19 cellular contexts compared by ENCODE assay signal in genomic region chr3:126671521-126671920, GRCh38. TPM values are rescaled to one million over a fixed set of nuclear protein-coding genes. Genes with fewer than 3 reads are reported as not detected.
DNase-seq lines count a peak whose midpoint lies in the region; ATAC-seq, FAIRE-seq and TF ChIP-seq lines count a peak whose summit lies in the region.
"Had no signal": no experiment of that assay in that cellular context is flagged by ENCODE, and none has a peak within 500 bp of the region (broad histone marks: within the 10 kb centered on the region; RNA-seq: fewer than 3 reads in every experiment).

No MANE protein-coding gene starts in this region.

- H3K27me3 Mint-ChIP-seq in naive B cell = peaks cover 0 to 5% (median 4%) of the 10 kb centered on the region in 3 donors

- no peaks in the 10 kb centered on the region for H3K9me3 ChIP-seq in Karpas-422 (ENCODE audit: low read length)
- H3K9me3 ChIP-seq in small intestine (ENCODE audit: control insufficient read depth, low read depth) = no peaks in the 10 kb centered on the region
- H3K9me3 ChIP-seq: breast epithelium, SJSA1 had no signal

- no peaks in the 10 kb centered on the region for H4K20me1 ChIP-seq in Karpas-422 (ENCODE audit: insufficient read depth, low read depth, low read length)

- WGBS in small intestine, 3 donors = 36 to 55% (median 38%) methylated on average over 1 of the region's 1 CpG

- H3K27me3 ChIP-seq in Karpas-422 (ENCODE audit: low read length) = no peaks in the 10 kb centered on the region
- H3K27me3 ChIP-seq in small intestine (ENCODE audit: control insufficient read depth in 2 of 2, insufficient read depth in 2 of 2, low read length in 2 of 2) = no peaks in the 10 kb centered on the region
- H3K27me3 ChIP-seq: breast epithelium, SJSA1 had no signal

- H3K27ac ChIP-seq in Karpas-422 (ENCODE audit: low read length) (no peak overlapping the region), small intestine (ENCODE audit: low read depth in 1 of 2, low read length in 1 of 2) (no peak overlapping the region)
- H3K27ac ChIP-seq: breast epithelium, neural progenitor cell, PC-9, SJSA1, spleen had no signal

- H3K4me1 ChIP-seq in Karpas-422 (ENCODE audit: low read length) (no peaks in the 10 kb centered on the region), small intestine (ENCODE audit: control insufficient read depth in 2 of 2, insufficient read depth in 1 of 2, low read depth in 1 of 2, low read length in 1 of 2) (no peaks in the 10 kb centered on the region)
- H3K4me1 ChIP-seq: breast epithelium, neural progenitor cell, SJSA1, spleen had no signal

- no peak overlapping the region for H2AFZ ChIP-seq in Karpas-422 (ENCODE audit: low read length)
- H2AFZ ChIP-seq: neural progenitor cell, PC-9 had no signal

- no peak for TF ChIP-seq CTCF in GM12865 (IDR thresholded peaks at IDR 0.05; ENCODE audit: insufficient read depth, low read depth, low read length, missing control alignments)

- no peaks in the 10 kb centered on the region for H3K79me2 ChIP-seq in Karpas-422 (ENCODE audit: low read length)

- H3K4me3 ChIP-seq in GM12865 (ENCODE audit: low read depth, low read length) = no peak overlapping the region
- no peak overlapping the region for H3K4me3 ChIP-seq in Karpas-422 (ENCODE audit: low read length)
- H3K4me3 ChIP-seq in small intestine (ENCODE audit: low read depth in 1 of 2, low read length in 2 of 2) = no peak overlapping the region
- H3K4me3 ChIP-seq: breast epithelium, neural progenitor cell, PC-9, SJSA1, spleen had no signal

- H3K4me3 Mint-ChIP-seq in naive B cell = no peak overlapping the region
- H3K4me3 Mint-ChIP-seq: dendritic cell treated with granulocyte-macrophage colony-stimulating factor and Interleukin-4, amounts not matched to agents 40 ng/mL and 50 ng/mL, for 4 days; neural progenitor cell had no signal

- peaks cover 0 to 2% (median 0%) of the 10 kb centered on the region in 3 donors for H3K4me1 Mint-ChIP-seq in naive B cell
- H3K4me1 Mint-ChIP-seq: neural progenitor cell had no signal

- peak overlapping the region in 2 of 6 donors; percentile 8 to 67 for H3K27ac Mint-ChIP-seq in naive B cell
- H3K27ac Mint-ChIP-seq: dendritic cell treated with granulocyte-macrophage colony-stimulating factor and Interleukin-4, amounts not matched to agents 40 ng/mL and 50 ng/mL, for 4 days; neural progenitor cell had no signal

- no peak overlapping the region for H3K9ac ChIP-seq in Karpas-422 (ENCODE audit: low read length)
- H3K9ac ChIP-seq: neural progenitor cell had no signal

- no peak for FAIRE-seq in small intestine (lab: Jason Lieb, UNC)
- FAIRE-seq: GM12892 had no signal

- peaks cover 0 to 30% (median 14%) of the 10 kb centered on the region in 7 donors for H3K9me3 Mint-ChIP-seq in naive B cell
- H3K9me3 Mint-ChIP-seq: dendritic cell treated with granulocyte-macrophage colony-stimulating factor and Interleukin-4, amounts not matched to agents 40 ng/mL and 50 ng/mL, for 4 days had no signal

- DNase-seq in GM12865 (ENCODE audit: low read depth) = peak; percentile 34
- DNase-seq in Karpas-422 = peak; percentile 48
- DNase-seq in naive B cell = peak; percentile 7
- DNase-seq in small intestine = no peak
- no peak for DNase-seq in NCI-H446 (lab: John Stamatoyannopoulos, UW)
- no peak for DNase-seq in KG1 (lab: John Stamatoyannopoulos, UW)
- DNase-seq: foreskin fibroblast; NCI-H2029; NCI-H510A; PC-9; stimulated activated CD8-positive, alpha-beta memory T cell treated with anti-CD3 and anti-CD28 coated beads, Interleukin-4, amount 100 ng/mL, for 48 hours; T-helper 9 cell had no signal

- 0 out of 2 replicates have a peak, but pooled peaks have one; percentile 24 for TF ChIP-seq POLR2A in Raji (IDR thresholded peaks at IDR 0.05; ENCODE audit: insufficient read depth, low read depth, low read length)

- peak; percentile 58 to 83 for ATAC-seq in naive B cell (ENCODE audit: low read depth in 2 of 2)

- H3K36me3 Mint-ChIP-seq in naive B cell = peaks cover 0 to 4% of the 10 kb centered on the region in 2 donors
- H3K36me3 Mint-ChIP-seq: neural progenitor cell had no signal

- H3K4me2 ChIP-seq in Karpas-422 (ENCODE audit: low read depth, low read length, poor library complexity, severe bottlenecking) = no peak overlapping the region
- H3K4me2 ChIP-seq: neural progenitor cell, PC-9 had no signal

- no peaks in the 10 kb centered on the region for H3K9me2 ChIP-seq in Karpas-422 (replicated peaks; ENCODE audit: insufficient read depth, low read length)

- H3K36me3 ChIP-seq in Karpas-422 (ENCODE audit: insufficient read depth, low read length) (no peaks in the 10 kb centered on the region), small intestine (ENCODE audit: control insufficient read depth in 2 of 2, insufficient read depth in 2 of 2, low read length in 2 of 2) (no peaks in the 10 kb centered on the region)
- H3K36me3 ChIP-seq: breast epithelium, neural progenitor cell, SJSA1, spleen had no signal

RNA-seq across cellular contexts. Expression of gene TXNRD3, which starts 16.6 kb away (rescaled TPM):
- total RNA-seq in Karpas-422 (2014; rRNA removed; shearing (Covaris generic); ENCODE audit: low replicate concordance) = not detected in 2 replicates
- polyA plus RNA-seq in naive B cell (ENCODE audit: low read depth in 6 of 6) (1 to 10 TPM in 3 of 6 donors, under 1 TPM in 2, not detected in 1; 0.39 to 2.6 (median 1.1) TPM), small intestine (1 to 10 TPM in 2 of 3 donors, under 1 TPM in 1; 0.89 to 3.2 (median 2.4) TPM)

RNA-seq across cellular contexts. Expression of gene CHCHD6, which starts 32.5 kb away (rescaled TPM):
- total RNA-seq in Karpas-422 (2014; rRNA removed; shearing (Covaris generic); ENCODE audit: low replicate concordance) = 7.5 and 12.8 TPM in 2 replicates
- polyA plus RNA-seq in naive B cell (ENCODE audit: low read depth in 6 of 6) (10 to 100 TPM in 4 of 6 donors, 1 to 10 TPM in 2; 8.7 to 16.3 (median 11.1) TPM), small intestine (10 to 100 TPM in 1 of 3 donors, 1 to 10 TPM in 2; 2.2 to 15.0 (median 5.7) TPM)

Comparison
In these comparisons a context has a peak if more than half of its experiments do, and no peak if none do; other contexts are left out.
1. DNase-seq: peak in GM12865 (single experiment), Karpas-422 (single experiment) and naive B cell (single experiment); none in small intestine (single experiment), NCI-H446 (0 of 2) and KG1 (single experiment).